ENCODE assay signal across 10 cellular contexts in genomic region chr22:50010676-50011446, GRCh38. TPM values are rescaled to one million over a fixed set of nuclear protein-coding genes. Genes with fewer than 3 reads are reported as not detected.
DNase-seq lines count a peak whose midpoint lies in the region; ATAC-seq lines count a peak whose summit lies in the region.
"Had no signal": no experiment of that assay in that cellular context is flagged by ENCODE, and none has a peak within 500 bp of the region (broad histone marks: within the 10 kb centered on the region; RNA-seq: fewer than 3 reads in every experiment).

No MANE protein-coding gene starts in this region.

- no peak overlapping the region for H3K27ac Mint-ChIP-seq in activated naive CD4-positive, alpha-beta T cell treated with anti-CD3 and anti-CD28 coated beads, Interleukin-2, amount 10 ng/mL, durations not matched to agents 7 days and 5 days
- H3K27ac Mint-ChIP-seq in activated T-helper 17 cell treated with anti-CD3 and anti-CD28 coated beads, Interleukin-2, amount 50 U/mL, for 72 hours: peak overlapping the region; percentile 72
- peak overlapping the region; percentile 93 for H3K27ac Mint-ChIP-seq in memory B cell
- peak overlapping the region; percentile 82 for H3K27ac Mint-ChIP-seq in stimulated activated naive CD8-positive, alpha-beta T cell treated with anti-CD3 and anti-CD28 coated beads, Interleukin-15, Interleukin-2, amounts not matched to agents 100 ng/mL and 50 ng/mL, for 24 hours

- DNase-seq in activated naive CD4-positive, alpha-beta T cell treated with Interleukin-2 at 50 U/mL for 16 hours: peak; percentile 72
- no peak for DNase-seq in activated naive CD4-positive, alpha-beta T cell treated with anti-CD3 and anti-CD28 coated beads, Interleukin-2, amount 10 ng/mL, durations not matched to agents 7 days and 5 days
- DNase-seq in memory B cell (ENCODE audit: low spot score in 2 of 2): peak; percentile 65 to 74
- no peak for DNase-seq in GF-D8 (lab: John Stamatoyannopoulos, UW)
- DNase-seq in HK-2 (ENCODE audit: unreplicated experiment): no peak

- peaks cover 11% of the 10 kb centered on the region for H3K4me1 Mint-ChIP-seq in activated naive CD4-positive, alpha-beta T cell treated with anti-CD3 and anti-CD28 coated beads, Interleukin-2, amount 10 ng/mL, durations not matched to agents 7 days and 5 days
- H3K4me1 Mint-ChIP-seq in activated T-helper 17 cell treated with anti-CD3 and anti-CD28 coated beads, Interleukin-2, amount 50 U/mL, for 72 hours: peaks cover 8% of the 10 kb centered on the region
- peaks cover 29% of the 10 kb centered on the region for H3K4me1 Mint-ChIP-seq in memory B cell
- H3K4me1 Mint-ChIP-seq in stimulated activated naive CD8-positive, alpha-beta T cell treated with anti-CD3 and anti-CD28 coated beads, Interleukin-15, Interleukin-2, amounts not matched to agents 100 ng/mL and 50 ng/mL, for 24 hours (ENCODE audit: low read depth): peaks cover 16% of the 10 kb centered on the region

- no peaks in the 10 kb centered on the region for H3K36me3 Mint-ChIP-seq in activated naive CD4-positive, alpha-beta T cell treated with anti-CD3 and anti-CD28 coated beads, Interleukin-2, amount 10 ng/mL, durations not matched to agents 7 days and 5 days
- H3K36me3 Mint-ChIP-seq in activated T-helper 17 cell treated with anti-CD3 and anti-CD28 coated beads, Interleukin-2, amount 50 U/mL, for 72 hours (ENCODE audit: low read depth): no peaks in the 10 kb centered on the region
- no peaks in the 10 kb centered on the region for H3K36me3 Mint-ChIP-seq in memory B cell
- no peaks in the 10 kb centered on the region for H3K36me3 Mint-ChIP-seq in stimulated activated naive CD8-positive, alpha-beta T cell treated with anti-CD3 and anti-CD28 coated beads, Interleukin-15, Interleukin-2, amounts not matched to agents 100 ng/mL and 50 ng/mL, for 24 hours (ENCODE audit: low read depth)

- H3K9me3 Mint-ChIP-seq in activated naive CD4-positive, alpha-beta T cell treated with anti-CD3 and anti-CD28 coated beads, Interleukin-2, amount 10 ng/mL, durations not matched to agents 7 days and 5 days: no peaks in the 10 kb centered on the region
- H3K9me3 Mint-ChIP-seq in activated T-helper 17 cell treated with anti-CD3 and anti-CD28 coated beads, Interleukin-2, amount 50 U/mL, for 72 hours: no peaks in the 10 kb centered on the region
- no peaks in the 10 kb centered on the region for H3K9me3 Mint-ChIP-seq in memory B cell
- no peaks in the 10 kb centered on the region for H3K9me3 Mint-ChIP-seq in stimulated activated naive CD8-positive, alpha-beta T cell treated with anti-CD3 and anti-CD28 coated beads, Interleukin-15, Interleukin-2, amounts not matched to agents 100 ng/mL and 50 ng/mL, for 24 hours

- ATAC-seq in activated T-helper 17 cell treated with anti-CD3 and anti-CD28 coated beads, Interleukin-2, amount 50 U/mL, for 72 hours (replicated peaks): peak; percentile 57
- peak; percentile 92 for ATAC-seq in memory B cell (ENCODE audit: low read depth)
- no peak for ATAC-seq in HG03457 (IDR thresholded peaks at IDR 0.05; ENCODE audit: unreplicated experiment)

- no peak overlapping the region for H3K4me3 Mint-ChIP-seq in activated naive CD4-positive, alpha-beta T cell treated with anti-CD3 and anti-CD28 coated beads, Interleukin-2, amount 10 ng/mL, durations not matched to agents 7 days and 5 days
- H3K4me3 Mint-ChIP-seq in activated T-helper 17 cell treated with anti-CD3 and anti-CD28 coated beads, Interleukin-2, amount 50 U/mL, for 72 hours: peak overlapping the region; percentile 75
- H3K4me3 Mint-ChIP-seq in memory B cell: peak overlapping the region; percentile 80
- H3K4me3 Mint-ChIP-seq in stimulated activated naive CD8-positive, alpha-beta T cell treated with anti-CD3 and anti-CD28 coated beads, Interleukin-15, Interleukin-2, amounts not matched to agents 100 ng/mL and 50 ng/mL, for 24 hours: peak overlapping the region; percentile 54

- CTCF ChIA-PET in activated naive CD4-positive, alpha-beta T cell treated with anti-CD3 and anti-CD28 coated beads, Interleukin-2, amount 10 ng/mL, durations not matched to agents 7 days and 5 days (lab: Charles Lee): interaction anchor here (0.6 to 0.9 kb wide), 2 partner anchors 20 to 56 kb away, joined by 3 to 4 read pairs; no protein-coding TSS in a partner anchor

- H3K27me3 Mint-ChIP-seq in activated naive CD4-positive, alpha-beta T cell treated with anti-CD3 and anti-CD28 coated beads, Interleukin-2, amount 10 ng/mL, durations not matched to agents 7 days and 5 days: peaks cover 69% of the 10 kb centered on the region
- H3K27me3 Mint-ChIP-seq in activated T-helper 17 cell treated with anti-CD3 and anti-CD28 coated beads, Interleukin-2, amount 50 U/mL, for 72 hours: peaks cover 9% of the 10 kb centered on the region
- H3K27me3 Mint-ChIP-seq in memory B cell: peaks cover 10% of the 10 kb centered on the region
- no peaks in the 10 kb centered on the region for H3K27me3 Mint-ChIP-seq in stimulated activated naive CD8-positive, alpha-beta T cell treated with anti-CD3 and anti-CD28 coated beads, Interleukin-15, Interleukin-2, amounts not matched to agents 100 ng/mL and 50 ng/mL, for 24 hours

RNA-seq across cellular contexts. Expression of gene IL17REL, which starts 1.7 kb away (rescaled TPM):
- under 1 TPM; 0.09 to 0.42 TPM for total RNA-seq in activated T-helper 17 cell treated with anti-CD3 and anti-CD28 coated beads, Interleukin-2, amount 50 U/mL, for 72 hours
- total RNA-seq: T-helper 2 cell treated with Interferon-gamma antibody and Interleukin-4, amounts not matched to agents 100 ng/mL and 5 ng/mL, for 36 hours had no signal

RNA-seq across cellular contexts. Expression of gene TTLL8, which starts 47.2 kb away (rescaled TPM):
- total RNA-seq in activated T-helper 17 cell treated with anti-CD3 and anti-CD28 coated beads, Interleukin-2, amount 50 U/mL, for 72 hours: not detected
- total RNA-seq: cardiac muscle cell; T-helper 2 cell treated with Interferon-gamma antibody and Interleukin-4, amounts not matched to agents 100 ng/mL and 5 ng/mL, for 36 hours had no signal

RNA-seq across cellular contexts. Expression of gene PIM3, which starts 50.3 kb away (rescaled TPM):
- 100 to 1,000 TPM in 1 of 2 donors, 10 to 100 TPM in 1; 94.8 to 235 TPM for total RNA-seq in activated T-helper 17 cell treated with anti-CD3 and anti-CD28 coated beads, Interleukin-2, amount 50 U/mL, for 72 hours

Comparison
In these comparisons a context has a peak if more than half of its experiments do, and no peak if none do; other contexts are left out.
1. DNase-seq: peak in activated naive CD4-positive, alpha-beta T cell treated with Interleukin-2 at 50 U/mL for 16 hours (single experiment) and memory B cell (2 of 2); none in activated naive CD4-positive, alpha-beta T cell treated with anti-CD3 and anti-CD28 coated beads, Interleukin-2, amount 10 ng/mL, durations not matched to agents 7 days and 5 days (single experiment), GF-D8 (single experiment) and HK-2 (single experiment).